Comparison of ENCODE assay signal across 17 cellular contexts in genomic region chr19:18674616-18675015, GRCh38. TPM values are rescaled to one million over a fixed set of nuclear protein-coding genes. Genes with fewer than 3 reads are reported as not detected.
DNase-seq lines count a peak whose midpoint lies in the region; ATAC-seq lines count a peak whose summit lies in the region.
"Had no signal": no experiment of that assay in that cellular context is flagged by ENCODE, and none has a peak within 500 bp of the region (broad histone marks: within the 10 kb centered on the region; RNA-seq: fewer than 3 reads in every experiment).

No MANE protein-coding gene starts in this region.

- H3K36me3 Mint-ChIP-seq in activated T-cell treated with anti-CD3 and anti-CD28 coated beads, Interleukin-2, amount 50 U/mL, for 72 hours (ENCODE audit: insufficient read depth in 2 of 2) = no peaks in the 10 kb centered on the region
- H3K36me3 Mint-ChIP-seq: activated naive CD4-positive, alpha-beta T cell treated with anti-CD3 and anti-CD28 coated beads, Interleukin-2, amount 50 U/mL, for 72 hours; natural killer cell had no signal

- ATAC-seq in right cardiac atrium = peak; percentile 28 to 56
- no peak for ATAC-seq in GM18511 (IDR thresholded peaks at IDR 0.05; ENCODE audit: unreplicated experiment)
- ATAC-seq in activated T-cell treated with anti-CD3 and anti-CD28 coated beads, Interleukin-2, amount 50 U/mL, for 72 hours (replicated peaks in 1 of 2) = no peak
- ATAC-seq: activated naive CD4-positive, alpha-beta T cell treated with anti-CD3 and anti-CD28 coated beads, Interleukin-2, amount 50 U/mL, for 72 hours; left lung; natural killer cell; sciatic nerve had no signal

- no peak overlapping the region for H3K27ac Mint-ChIP-seq in activated T-cell treated with anti-CD3 and anti-CD28 coated beads, Interleukin-2, amount 50 U/mL, for 72 hours
- H3K27ac Mint-ChIP-seq: CD4-positive, alpha-beta memory T cell; natural killer cell had no signal

- peaks cover 2 to 5% of the 10 kb centered on the region in 2 donors for H3K36me3 ChIP-seq in stomach smooth muscle (ENCODE audit: control insufficient read depth in 2 of 2, insufficient read depth in 2 of 2, low read length in 2 of 2)

- 68% methylated on average over 11 of the region's 11 CpGs for WGBS in right cardiac atrium

- no peaks in the 10 kb centered on the region for H3K27me3 Mint-ChIP-seq in activated T-cell treated with anti-CD3 and anti-CD28 coated beads, Interleukin-2, amount 50 U/mL, for 72 hours (ENCODE audit: low read depth)
- H3K27me3 Mint-ChIP-seq: CD4-positive, alpha-beta memory T cell had no signal

- H3K9me3 ChIP-seq in right cardiac atrium (ENCODE audit: control insufficient read depth, low read length) = no peaks in the 10 kb centered on the region
- no peaks in the 10 kb centered on the region for H3K9me3 ChIP-seq in stomach smooth muscle (ENCODE audit: control insufficient read depth in 2 of 2, low read length in 2 of 2)
- H3K9me3 ChIP-seq: left lung had no signal

- no peaks in the 10 kb centered on the region for H3K4me1 Mint-ChIP-seq in activated T-cell treated with anti-CD3 and anti-CD28 coated beads, Interleukin-2, amount 50 U/mL, for 72 hours (ENCODE audit: low read depth)
- H3K4me1 Mint-ChIP-seq: natural killer cell had no signal

- peak overlapping the region; percentile 75 for H3K27ac ChIP-seq in angular gyrus (ENCODE audit: low read depth, low read length)
- H3K27ac ChIP-seq in right cardiac atrium (ENCODE audit: low read length) = peak overlapping the region; percentile 64
- peak overlapping the region; percentile 80 for H3K27ac ChIP-seq in stomach smooth muscle (ENCODE audit: low read length)
- H3K27ac ChIP-seq: epithelial cell of prostate, left lung had no signal

- H3K27me3 ChIP-seq in right cardiac atrium (ENCODE audit: control insufficient read depth, insufficient read depth) (no peaks in the 10 kb centered on the region), stomach smooth muscle (ENCODE audit: control insufficient read depth in 1 of 2, insufficient read depth in 2 of 2, low read length in 2 of 2) (no peaks in the 10 kb centered on the region)
- H3K27me3 ChIP-seq: left lung had no signal

- DNase-seq in NCI-H1105 treated with DMSO at 0.1 percent for 48 hours (lab: John Stamatoyannopoulos, UW) (peak; percentile 13), NCI-H1105 (lab: John Stamatoyannopoulos, UW) (no peak), right cardiac atrium (peak; percentile 60 to 82 (median 82)), HuH-7 (ENCODE audit: low spot score) (no peak)
- DNase-seq in activated T-cell treated with anti-CD3 and anti-CD28 coated beads, Interleukin-2, amount 50 U/mL, for 72 hours = no peak
- DNase-seq: activated CD4-positive, CD25-positive, alpha-beta regulatory T cell treated with anti-CD3 and anti-CD28 coated beads, Interleukin-2, amount 50 U/mL, for 72 hours; CD4-positive, alpha-beta memory T cell; left lung; MV-4-11; natural killer cell; stimulated activated CD4-positive, alpha-beta T cell treated with anti-CD3 and anti-CD28 coated beads, Interleukin-4, amount 100 ng/mL, for 4 hours had no signal

- H3K4me1 ChIP-seq in right cardiac atrium (ENCODE audit: control insufficient read depth, insufficient read depth, low read length) (peaks cover 9% of the 10 kb centered on the region), stomach smooth muscle (ENCODE audit: control insufficient read depth, insufficient read depth, low read length) (peaks cover 43% of the 10 kb centered on the region)

- H3K4me3 Mint-ChIP-seq in activated T-cell treated with anti-CD3 and anti-CD28 coated beads, Interleukin-2, amount 50 U/mL, for 72 hours = no peak overlapping the region
- H3K4me3 Mint-ChIP-seq: CD4-positive, alpha-beta memory T cell; natural killer cell had no signal

- intact Hi-C loops in right cardiac atrium (cut with DNase I) = loop anchor here in 3 of 4 donors (5.0 to 10.0 kb wide), 2 partner anchors 77 to 80 kb away; no protein-coding TSS in a partner anchor

- no peaks in the 10 kb centered on the region for H3K9me3 Mint-ChIP-seq in activated T-cell treated with anti-CD3 and anti-CD28 coated beads, Interleukin-2, amount 50 U/mL, for 72 hours
- H3K9me3 Mint-ChIP-seq: activated naive CD4-positive, alpha-beta T cell treated with anti-CD3 and anti-CD28 coated beads, Interleukin-2, amount 50 U/mL, for 72 hours; CD4-positive, alpha-beta memory T cell; natural killer cell had no signal

- H3K4me3 ChIP-seq in right cardiac atrium (ENCODE audit: low read length) (no peak overlapping the region), stomach smooth muscle (ENCODE audit: low read length in 2 of 2) (no peak overlapping the region)
- H3K4me3 ChIP-seq: left lung had no signal

- no peak overlapping the region for H3K9ac ChIP-seq in stomach smooth muscle (ENCODE audit: low read length in 2 of 2)

RNA-seq across cellular contexts. Expression of gene CRTC1, which starts 8.9 kb away (rescaled TPM):
- total RNA-seq in right cardiac atrium = 10 to 100 TPM in 3 of 4 donors, 1 to 10 TPM in 1; 9.2 to 15.1 (median 13.6) TPM
- 9.5 TPM for polyA plus RNA-seq in right cardiac atrium
- 1 to 10 TPM; 7.1 to 7.3 TPM for total RNA-seq in activated T-cell treated with anti-CD3 and anti-CD28 coated beads, Interleukin-2, amount 50 U/mL, for 72 hours

RNA-seq across cellular contexts. Expression of gene KLHL26, which starts 37.8 kb away (rescaled TPM):
- 10 to 100 TPM in 1 of 4 donors, 1 to 10 TPM in 3; 8.9 to 14.4 (median 9.3) TPM for total RNA-seq in right cardiac atrium
- 5.1 TPM for polyA plus RNA-seq in right cardiac atrium
- total RNA-seq in activated T-cell treated with anti-CD3 and anti-CD28 coated beads, Interleukin-2, amount 50 U/mL, for 72 hours = 10 to 100 TPM; 10.1 to 11.1 TPM

Comparison
In these comparisons a context has a peak if more than half of its experiments do, and no peak if none do; other contexts are left out.
1. DNase-seq: peak in NCI-H1105 treated with DMSO at 0.1 percent for 48 hours (single experiment) and right cardiac atrium (3 of 3); none in NCI-H1105 (single experiment), HuH-7 (single experiment) and activated T-cell treated with anti-CD3 and anti-CD28 coated beads, Interleukin-2, amount 50 U/mL, for 72 hours (0 of 2).
2. ATAC-seq: peak in right cardiac atrium (2 of 2); none in GM18511 (single experiment) and activated T-cell treated with anti-CD3 and anti-CD28 coated beads, Interleukin-2, amount 50 U/mL, for 72 hours (0 of 2).
3. Peak in every context shown above with its lines, with median percentiles within 50 percentile points of each other: H3K27ac ChIP-seq.